Comparison of ENCODE assay signal across 10 cellular contexts in the genomic region with DNA sequence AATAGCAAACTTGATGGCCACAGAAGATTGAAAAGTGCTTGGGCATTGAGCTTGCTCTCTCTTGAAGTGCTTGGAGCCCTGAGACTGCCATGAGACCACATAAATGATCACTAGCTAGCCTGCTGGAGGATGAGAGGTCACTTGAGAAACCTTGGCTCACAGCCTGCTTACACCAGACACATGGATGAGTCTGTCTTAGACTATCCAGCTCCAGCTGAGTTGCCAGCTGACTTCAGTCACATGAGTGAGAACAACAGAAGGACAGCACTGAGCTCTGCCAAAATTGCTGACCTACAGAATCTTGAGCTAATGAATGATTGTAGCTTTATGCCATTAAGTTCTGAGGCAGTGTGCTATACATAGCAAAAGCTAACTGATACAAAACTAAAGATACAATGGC. TPM values are rescaled to one million over a fixed set of nuclear protein-coding genes. Genes with fewer than 3 reads are reported as not detected.
A peak's percentile ranks its signal among the peaks of the same experiment; 100 is the strongest.
DNase-seq lines count a peak whose midpoint lies in the region; ATAC-seq and TF ChIP-seq lines count a peak whose summit lies in the region.
"Had no signal": no experiment of that assay in that cellular context is flagged by ENCODE, and none has a peak within 500 bp of the region (broad histone marks: within the 10 kb centered on the region; RNA-seq: fewer than 3 reads in every experiment).

No MANE protein-coding gene starts in this region.

- no peak for TF ChIP-seq CTCF in foreskin keratinocyte (conservative IDR thresholded peaks at IDR 0.05)

- no peaks in the 10 kb centered on the region for H3K27me3 ChIP-seq in foreskin keratinocyte

- ATAC-seq in foreskin keratinocyte (peak; percentile 66), HG03354 (IDR thresholded peaks at IDR 0.05; ENCODE audit: poor library complexity, severe bottlenecking, unreplicated experiment) (no peak)

- no peak overlapping the region for H3K27ac ChIP-seq in foreskin keratinocyte

- DNase-seq in H4 (ENCODE audit: low spot score) (peak; percentile 30), RPMI8226 (peak; percentile 45), foreskin keratinocyte (peak in 1 of 2 donors; percentile 73), renal cortical epithelial cell (ENCODE audit: low read depth) (peak; percentile 94), NCI-H2081 (lab: John Stamatoyannopoulos, UW) (no peak), germinal center (ENCODE audit: low spot score) (no peak), NCI-H1694 treated with DMSO at 0.1 percent for 48 hours (lab: John Stamatoyannopoulos, UW) (no peak)
- DNase-seq: activated T-cell treated with anti-CD3 and anti-CD28 coated beads, Interleukin-2, amount 50 U/mL, for 48 hours; stimulated activated CD4-positive, alpha-beta T cell treated with anti-CD3 and anti-CD28 coated beads, Interleukin-1b, Interleukin-23, amount 100 ng/mL, for 48 hours had no signal

- H3K4me1 ChIP-seq in foreskin keratinocyte = peaks cover 11% of the 10 kb centered on the region

RNA-seq across cellular contexts. Expression of gene NABP1, which starts 18.1 kb away (rescaled TPM):
- 17.9 and 19.8 TPM in 2 replicates for total RNA-seq in H4 (2014; rRNA removed; shearing (Covaris generic))
- total RNA-seq in foreskin keratinocyte (31.3 and 36.6 TPM in 2 replicates), renal cortical epithelial cell (123 and 179 TPM in 2 replicates)
- 12.4 and 16.8 TPM in 2 replicates for polyA plus RNA-seq in foreskin keratinocyte

Comparison
In these comparisons a context has a peak if more than half of its experiments do, and no peak if none do; other contexts are left out.
1. DNase-seq: peak in H4 (single experiment), RPMI8226 (single experiment) and renal cortical epithelial cell (single experiment); none in NCI-H2081 (0 of 2), germinal center (single experiment) and NCI-H1694 treated with DMSO at 0.1 percent for 48 hours (single experiment).